In genomic region chr6:50952092-50952932, GRCh38 we compare ENCODE assay signal across 14 cellular contexts.
A peak's percentile ranks its signal among the peaks of the same experiment; 100 is the strongest.
DNase-seq lines count a peak whose midpoint lies in the region; ATAC-seq, FAIRE-seq and TF ChIP-seq lines count a peak whose summit lies in the region.
"Had no signal": no experiment of that assay in that cellular context is flagged by ENCODE, and none has a peak within 500 bp of the region (broad histone marks: within the 10 kb centered on the region; RNA-seq: fewer than 3 reads in every experiment).

No MANE protein-coding gene starts in this region.

- H3K36me3 Mint-ChIP-seq in stimulated activated memory B cell treated with anti-CD40 and anti-IgM and Interleukin-4, amounts not matched to agents 10 μg/mL and 1 μg/mL and 100 μg/mL, for 72 hours: no peaks in the 10 kb centered on the region

- ATAC-seq in HG03060 (IDR thresholded peaks at IDR 0.05; ENCODE audit: low read depth, unreplicated experiment) (peak; percentile 59), SK-N-SH treated with all-trans-retinoic acid at 6 μM for 48 hours (no peak), GM19023 (IDR thresholded peaks at IDR 0.05; ENCODE audit: unreplicated experiment) (no peak)
- no peak for ATAC-seq in stimulated activated memory B cell treated with anti-CD40 and anti-IgM and Interleukin-4, amounts not matched to agents 10 μg/mL and 1 μg/mL and 100 μg/mL, for 72 hours
- ATAC-seq: gastroesophageal sphincter, left ventricle myocardium superior, Panc1 had no signal

- H3K27me3 Mint-ChIP-seq in stimulated activated memory B cell treated with anti-CD40 and anti-IgM and Interleukin-4, amounts not matched to agents 10 μg/mL and 1 μg/mL and 100 μg/mL, for 72 hours: no peaks in the 10 kb centered on the region

- H3K4me3 Mint-ChIP-seq in stimulated activated memory B cell treated with anti-CD40 and anti-IgM and Interleukin-4, amounts not matched to agents 10 μg/mL and 1 μg/mL and 100 μg/mL, for 72 hours: no peak overlapping the region

- no peak overlapping the region for H3K4me3 ChIP-seq in GM12865 (ENCODE audit: low read depth, low read length)
- H3K4me3 ChIP-seq: gastroesophageal sphincter had no signal

- peaks cover 12% of the 10 kb centered on the region for H3K4me1 Mint-ChIP-seq in stimulated activated memory B cell treated with anti-CD40 and anti-IgM and Interleukin-4, amounts not matched to agents 10 μg/mL and 1 μg/mL and 100 μg/mL, for 72 hours

- DNase-seq in GM12865 (ENCODE audit: low read depth): peak; percentile 2
- peak; percentile 66 for DNase-seq in iris pigment epithelial cell (ENCODE audit: low read depth)
- no peak for DNase-seq in D721Med (ENCODE audit: insufficient read length, low spot score)
- no peak for DNase-seq in effector CD8-positive, alpha-beta T cell (lab: John Stamatoyannopoulos, UW)
- DNase-seq: left ventricle myocardium superior; occipital lobe; stimulated activated CD4-positive, alpha-beta T cell treated with anti-CD3 and anti-CD28 coated beads, Interleukin-4, amount 100 ng/mL, for 1 hour had no signal

- no peak for TF ChIP-seq CTCF in GM12865 (IDR thresholded peaks at IDR 0.05; ENCODE audit: insufficient read depth, low read depth, low read length, missing control alignments)
- TF ChIP-seq CTCF in D721Med (IDR thresholded peaks at IDR 0.05; ENCODE audit: insufficient read depth, missing control alignments): no peak

- no peaks in the 10 kb centered on the region for H3K9me3 Mint-ChIP-seq in stimulated activated memory B cell treated with anti-CD40 and anti-IgM and Interleukin-4, amounts not matched to agents 10 μg/mL and 1 μg/mL and 100 μg/mL, for 72 hours
- H3K9me3 Mint-ChIP-seq: activated T-helper 2 cell treated with anti-CD3 and anti-CD28 coated beads, Interferon-gamma antibody, Interleukin-2, Interleukin-4, amounts not matched to agents 10 μg/mL and 5 μg/mL and 100 μg/mL, durations not matched to agents 14 hours and 24 hours and 36 hours had no signal

- FAIRE-seq in D721Med (lab: Jason Lieb, UNC): no peak

- no peak overlapping the region for H3K27ac Mint-ChIP-seq in stimulated activated memory B cell treated with anti-CD40 and anti-IgM and Interleukin-4, amounts not matched to agents 10 μg/mL and 1 μg/mL and 100 μg/mL, for 72 hours
- H3K27ac Mint-ChIP-seq: activated T-helper 2 cell treated with anti-CD3 and anti-CD28 coated beads, Interferon-gamma antibody, Interleukin-2, Interleukin-4, amounts not matched to agents 10 μg/mL and 5 μg/mL and 100 μg/mL, durations not matched to agents 14 hours and 24 hours and 36 hours had no signal

TF ChIP-seq in SK-N-SH treated with all-trans-retinoic acid at 6 μM for 48 hours, 23 proteins besides CTCF, POLR2A, EP300 and RAD21:
- TF ChIP-seq ZFP30 (CRISPR knock-in tag; IDR thresholded peaks at IDR 0.05) (no peak), ISL1 (CRISPR knock-in tag; IDR thresholded peaks at IDR 0.05) (peak; percentile 58), RARB (CRISPR knock-in tag; IDR thresholded peaks at IDR 0.05) (no peak), TCF4 (CRISPR knock-in tag; IDR thresholded peaks at IDR 0.05; ENCODE audit: borderline replicate concordance) (peak; percentile 50; the same call in 1 of the 2 replicates)

Comparison
In these comparisons a context has a peak if more than half of its experiments do, and no peak if none do; other contexts are left out.
1. DNase-seq: peak in GM12865 (single experiment) and iris pigment epithelial cell (single experiment); none in D721Med (single experiment) and effector CD8-positive, alpha-beta T cell (single experiment).